Comparison of ENCODE assay signal across 17 cellular contexts in the genomic region with DNA sequence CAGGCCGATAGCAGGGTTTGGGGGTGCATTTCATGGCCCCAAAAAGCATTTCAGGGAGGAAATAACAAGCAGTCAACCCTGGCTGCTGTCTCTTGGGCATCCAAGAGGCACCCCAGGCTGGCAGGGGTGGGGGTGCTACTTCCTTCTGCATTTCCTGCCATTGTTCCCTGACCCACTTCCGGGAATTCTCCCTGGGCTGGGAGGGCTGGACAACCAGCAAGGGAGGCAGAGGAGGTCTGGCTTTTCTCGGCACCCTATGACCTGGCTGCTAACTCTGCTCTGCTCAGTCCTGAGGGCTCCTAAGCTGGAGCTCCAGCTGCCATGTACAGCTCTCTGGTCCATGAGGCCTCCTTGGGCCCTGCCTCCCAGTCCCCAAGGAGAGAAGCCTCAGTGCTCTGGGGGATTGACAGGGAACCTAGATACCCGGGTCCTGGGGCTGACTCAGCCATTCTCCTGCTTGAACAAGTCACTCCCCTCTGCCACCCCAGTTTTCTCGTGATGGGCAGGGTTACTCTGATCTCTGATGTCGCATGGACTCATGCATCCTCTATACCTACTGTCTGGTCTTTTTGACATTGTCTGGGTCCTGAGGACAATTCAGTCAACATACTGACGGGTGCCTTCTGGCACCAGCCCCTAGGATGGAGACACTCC. TPM values are rescaled to one million over a fixed set of nuclear protein-coding genes. Genes with fewer than 3 reads are reported as not detected.
DNase-seq lines count a peak whose midpoint lies in the region; ATAC-seq and TF ChIP-seq lines count a peak whose summit lies in the region.
"Had no signal": no experiment of that assay in that cellular context is flagged by ENCODE, and none has a peak within 500 bp of the region (broad histone marks: within the 10 kb centered on the region; RNA-seq: fewer than 3 reads in every experiment).

No MANE protein-coding gene starts in this region.

- no peaks in the 10 kb centered on the region for H3K36me3 ChIP-seq in GM23338 (ENCODE audit: insufficient read depth)

- H3K27ac Mint-ChIP-seq in GM23338, result no peak overlapping the region
- no peak overlapping the region for H3K27ac Mint-ChIP-seq in activated CD8-positive, alpha-beta memory T cell treated with anti-CD3 and anti-CD28 coated beads, Interleukin-2, amount 10 ng/mL, durations not matched to agents 7 days and 5 days
- H3K27ac Mint-ChIP-seq: type B pancreatic cell had no signal

- peaks cover 10% of the 10 kb centered on the region for H3K4me1 ChIP-seq in GM23338 (ENCODE audit: insufficient read depth)

- no peaks in the 10 kb centered on the region for H3K9me2 ChIP-seq in GM23338 (ENCODE audit: insufficient read depth)

- H3K27me3 ChIP-seq in GM23338 (ENCODE audit: insufficient read depth), result no peaks in the 10 kb centered on the region

- peak overlapping the region; percentile 68 for H3K4me2 ChIP-seq in GM23338

- no peak overlapping the region for H3K4me3 Mint-ChIP-seq in GM23338
- no peak overlapping the region for H3K4me3 Mint-ChIP-seq in activated CD8-positive, alpha-beta memory T cell treated with anti-CD3 and anti-CD28 coated beads, Interleukin-2, amount 10 ng/mL, durations not matched to agents 7 days and 5 days
- H3K4me3 Mint-ChIP-seq: type B pancreatic cell had no signal

- DNase-seq in GM23338 (ENCODE audit: low spot score) (peak; percentile 19), coronary artery (ENCODE audit: low spot score) (no peak), kidney tubule cell (ENCODE audit: low spot score) (peak; percentile 15), pulmonary artery endothelial cell (ENCODE audit: low read depth, low spot score) (peak; percentile 79), NCI-H524 treated with DMSO at 0.1 percent for 48 hours (lab: John Stamatoyannopoulos, UW) (no peak), SHP77 (lab: John Stamatoyannopoulos, UW) (no peak)
- no peak for DNase-seq in activated CD8-positive, alpha-beta memory T cell treated with anti-CD3 and anti-CD28 coated beads, Interleukin-2, amount 10 ng/mL, durations not matched to agents 7 days and 5 days
- DNase-seq: activated CD4-positive, alpha-beta T cell treated with anti-CD3 and anti-CD28 coated beads, Interleukin-2, amount 50 U/mL, for 1 hour; DMS 273 treated with DMSO at 0.1 percent for 48 hours; effector memory CD4-positive, alpha-beta T cell; head of caudate nucleus; NCI-H146; NCI-H510A; T-helper 2 cell had no signal

- CTCF ChIA-PET in activated CD8-positive, alpha-beta memory T cell treated with anti-CD3 and anti-CD28 coated beads, Interleukin-2, amount 10 ng/mL, durations not matched to agents 7 days and 5 days (lab: Charles Lee), result interaction anchor here (1.5 to 1.8 kb wide), 2 partner anchors 100 to 201 kb away, joined by 3 to 4 read pairs; no protein-coding TSS in a partner anchor

- H3K27me3 Mint-ChIP-seq in GM23338 (ENCODE audit: insufficient read depth, low read depth, poor library complexity), result peaks cover 16% of the 10 kb centered on the region
- H3K27me3 Mint-ChIP-seq in activated CD8-positive, alpha-beta memory T cell treated with anti-CD3 and anti-CD28 coated beads, Interleukin-2, amount 10 ng/mL, durations not matched to agents 7 days and 5 days, result no peaks in the 10 kb centered on the region

- no peak overlapping the region for H3K27ac ChIP-seq in GM23338 (ENCODE audit: low read depth)
- H3K27ac ChIP-seq in coronary artery, result peak overlapping the region; percentile 55 to 69

- no peaks in the 10 kb centered on the region for H3F3A ChIP-seq in GM23338 (replicated peaks; ENCODE audit: low read depth)

- H3K79me2 ChIP-seq in GM23338 (replicated peaks; ENCODE audit: insufficient read depth), result no peaks in the 10 kb centered on the region

- no peaks in the 10 kb centered on the region; the same call in 2 of the 3 replicates for H3K36me3 Mint-ChIP-seq in GM23338 (ENCODE audit: low read depth)
- no peaks in the 10 kb centered on the region for H3K36me3 Mint-ChIP-seq in activated CD8-positive, alpha-beta memory T cell treated with anti-CD3 and anti-CD28 coated beads, Interleukin-2, amount 10 ng/mL, durations not matched to agents 7 days and 5 days
- H3K36me3 Mint-ChIP-seq: type B pancreatic cell had no signal

- no peak overlapping the region for H3K4me3 ChIP-seq in GM23338
- no peak overlapping the region for H3K4me3 ChIP-seq in coronary artery

- H2AFZ ChIP-seq in GM23338, result no peak overlapping the region

- no peaks in the 10 kb centered on the region; the same call in 2 of the 3 replicates for H3K9me3 Mint-ChIP-seq in GM23338
- no peaks in the 10 kb centered on the region for H3K9me3 Mint-ChIP-seq in activated CD8-positive, alpha-beta memory T cell treated with anti-CD3 and anti-CD28 coated beads, Interleukin-2, amount 10 ng/mL, durations not matched to agents 7 days and 5 days (ENCODE audit: low read depth)
- H3K9me3 Mint-ChIP-seq: type B pancreatic cell had no signal

- TF ChIP-seq CTCF in GM23338 (conservative IDR thresholded peaks at IDR 0.05; ENCODE audit: low read depth in 2 of 2) (no peak), coronary artery (IDR thresholded peaks at IDR 0.05) (no peak)

- peaks cover 37% of the 10 kb centered on the region for H3K4me1 Mint-ChIP-seq in GM23338
- H3K4me1 Mint-ChIP-seq in activated CD8-positive, alpha-beta memory T cell treated with anti-CD3 and anti-CD28 coated beads, Interleukin-2, amount 10 ng/mL, durations not matched to agents 7 days and 5 days, result no peaks in the 10 kb centered on the region

- ATAC-seq in GM23338 (no peak; the same call in 2 of the 3 replicates), GM19351 (IDR thresholded peaks at IDR 0.05; ENCODE audit: unreplicated experiment) (no peak)
- no peak for ATAC-seq in activated CD8-positive, alpha-beta memory T cell treated with anti-CD3 and anti-CD28 coated beads, Interleukin-2, amount 10 ng/mL, durations not matched to agents 7 days and 5 days
- ATAC-seq: Panc1 had no signal

- no peaks in the 10 kb centered on the region for H4K20me1 ChIP-seq in GM23338 (replicated peaks; ENCODE audit: insufficient read depth)

TF ChIP-seq in GM23338, 12 proteins besides CTCF, POLR2A, EP300 and RAD21 (continues in another document):
- TF ChIP-seq, protein P1, sequence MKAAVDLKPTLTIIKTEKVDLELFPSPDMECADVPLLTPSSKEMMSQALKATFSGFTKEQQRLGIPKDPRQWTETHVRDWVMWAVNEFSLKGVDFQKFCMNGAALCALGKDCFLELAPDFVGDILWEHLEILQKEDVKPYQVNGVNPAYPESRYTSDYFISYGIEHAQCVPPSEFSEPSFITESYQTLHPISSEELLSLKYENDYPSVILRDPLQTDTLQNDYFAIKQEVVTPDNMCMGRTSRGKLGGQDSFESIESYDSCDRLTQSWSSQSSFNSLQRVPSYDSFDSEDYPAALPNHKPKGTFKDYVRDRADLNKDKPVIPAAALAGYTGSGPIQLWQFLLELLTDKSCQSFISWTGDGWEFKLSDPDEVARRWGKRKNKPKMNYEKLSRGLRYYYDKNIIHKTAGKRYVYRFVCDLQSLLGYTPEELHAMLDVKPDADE (IDR thresholded peaks at IDR 0.05), result no peak
- TF ChIP-seq CREB1 (CRISPR knock-in tag; IDR thresholded peaks at IDR 0.05; ENCODE audit: low read depth), result no peak
- TF ChIP-seq, protein P2, sequence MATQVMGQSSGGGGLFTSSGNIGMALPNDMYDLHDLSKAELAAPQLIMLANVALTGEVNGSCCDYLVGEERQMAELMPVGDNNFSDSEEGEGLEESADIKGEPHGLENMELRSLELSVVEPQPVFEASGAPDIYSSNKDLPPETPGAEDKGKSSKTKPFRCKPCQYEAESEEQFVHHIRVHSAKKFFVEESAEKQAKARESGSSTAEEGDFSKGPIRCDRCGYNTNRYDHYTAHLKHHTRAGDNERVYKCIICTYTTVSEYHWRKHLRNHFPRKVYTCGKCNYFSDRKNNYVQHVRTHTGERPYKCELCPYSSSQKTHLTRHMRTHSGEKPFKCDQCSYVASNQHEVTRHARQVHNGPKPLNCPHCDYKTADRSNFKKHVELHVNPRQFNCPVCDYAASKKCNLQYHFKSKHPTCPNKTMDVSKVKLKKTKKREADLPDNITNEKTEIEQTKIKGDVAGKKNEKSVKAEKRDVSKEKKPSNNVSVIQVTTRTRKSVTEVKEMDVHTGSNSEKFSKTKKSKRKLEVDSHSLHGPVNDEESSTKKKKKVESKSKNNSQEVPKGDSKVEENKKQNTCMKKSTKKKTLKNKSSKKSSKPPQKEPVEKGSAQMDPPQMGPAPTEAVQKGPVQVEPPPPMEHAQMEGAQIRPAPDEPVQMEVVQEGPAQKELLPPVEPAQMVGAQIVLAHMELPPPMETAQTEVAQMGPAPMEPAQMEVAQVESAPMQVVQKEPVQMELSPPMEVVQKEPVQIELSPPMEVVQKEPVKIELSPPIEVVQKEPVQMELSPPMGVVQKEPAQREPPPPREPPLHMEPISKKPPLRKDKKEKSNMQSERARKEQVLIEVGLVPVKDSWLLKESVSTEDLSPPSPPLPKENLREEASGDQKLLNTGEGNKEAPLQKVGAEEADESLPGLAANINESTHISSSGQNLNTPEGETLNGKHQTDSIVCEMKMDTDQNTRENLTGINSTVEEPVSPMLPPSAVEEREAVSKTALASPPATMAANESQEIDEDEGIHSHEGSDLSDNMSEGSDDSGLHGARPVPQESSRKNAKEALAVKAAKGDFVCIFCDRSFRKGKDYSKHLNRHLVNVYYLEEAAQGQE (IDR thresholded peaks at IDR 0.05; ENCODE audit: unreplicated experiment), result no peak
- no peak for TF ChIP-seq EZH2phosphoT487 (IDR thresholded peaks at IDR 0.05; ENCODE audit: unreplicated experiment)
- no peak for TF ChIP-seq EZH2 (IDR thresholded peaks at IDR 0.05; ENCODE audit: low read depth, unreplicated experiment)
- TF ChIP-seq ZNF331 (CRISPR knock-in tag; IDR thresholded peaks at IDR 0.05; ENCODE audit: low read depth), result no peak
- TF ChIP-seq ZNF114 (CRISPR knock-in tag; IDR thresholded peaks at IDR 0.05), result no peak
- no peak for TF ChIP-seq POLR2AphosphoS5 (IDR thresholded peaks at IDR 0.05; ENCODE audit: low read depth)
- no peak for TF ChIP-seq JUNB (IDR thresholded peaks at IDR 0.05; ENCODE audit: unreplicated experiment)
- no peak for TF ChIP-seq STAT1 (IDR thresholded peaks at IDR 0.05; ENCODE audit: unreplicated experiment)

RNA-seq across cellular contexts. Expression of a gene that starts 47.2 kb away (rescaled TPM):
- total RNA-seq in GM23338 (2014; rRNA removed; shearing (Covaris generic)), result 18.0 and 21.3 TPM in 2 replicates
- polyA plus RNA-seq in GM23338 (2016; fragmentation: Nextera tagmentation; extraction: Ambion mirVana), result 6.4 and 7.3 TPM in 2 replicates
- total RNA-seq in pulmonary artery endothelial cell, result 82.1 and 110 TPM in 2 replicates
- 1 to 10 TPM; 7.3 to 8.9 TPM for total RNA-seq in activated CD8-positive, alpha-beta memory T cell treated with anti-CD3 and anti-CD28 coated beads, Interleukin-2, amount 10 ng/mL, durations not matched to agents 7 days and 5 days

Comparison
In these comparisons a context has a peak if more than half of its experiments do, and no peak if none do; other contexts are left out.
1. DNase-seq: peak in GM23338 (single experiment), kidney tubule cell (single experiment) and pulmonary artery endothelial cell (single experiment); none in coronary artery (single experiment), NCI-H524 treated with DMSO at 0.1 percent for 48 hours (single experiment), activated CD8-positive, alpha-beta memory T cell treated with anti-CD3 and anti-CD28 coated beads, Interleukin-2, amount 10 ng/mL, durations not matched to agents 7 days and 5 days (single experiment) and SHP77 (0 of 2).